9 cellular contexts compared by ENCODE assay signal in genomic region chr10:97888641-97889262, GRCh38. TPM values are rescaled to one million over a fixed set of nuclear protein-coding genes. Genes with fewer than 3 reads are reported as not detected.
DNase-seq lines count a peak whose midpoint lies in the region; ATAC-seq and TF ChIP-seq lines count a peak whose summit lies in the region.
"Had no signal": no experiment of that assay in that cellular context is flagged by ENCODE, and none has a peak within 500 bp of the region (broad histone marks: within the 10 kb centered on the region; RNA-seq: fewer than 3 reads in every experiment).

No MANE protein-coding gene starts in this region.

- ATAC-seq in HG03521 (IDR thresholded peaks at IDR 0.05; ENCODE audit: unreplicated experiment): no peak
- no peak for ATAC-seq in HG03039 (IDR thresholded peaks at IDR 0.05; ENCODE audit: unreplicated experiment)
- ATAC-seq in GM21360 (IDR thresholded peaks at IDR 0.05; ENCODE audit: unreplicated experiment): no peak

- peaks cover 18% of the 10 kb centered on the region; the same call in 1 of the 2 replicates for H3F3A ChIP-seq in PC-9 (ENCODE audit: insufficient read depth, low read depth)

- H4K20me1 ChIP-seq in PC-9 (ENCODE audit: insufficient read depth): no peaks in the 10 kb centered on the region

- H3K36me3 ChIP-seq in PC-9 (ENCODE audit: low read depth) (no peaks in the 10 kb centered on the region), vagina (no peaks in the 10 kb centered on the region)
- H3K36me3 ChIP-seq: Peyer's patch had no signal

- POLR2A ChIA-PET in PC-9 (lab: Charles Lee; ENCODE audit: unreplicated experiment): interaction anchor here (0.5 to 0.7 kb wide), 8 partner anchors 16 to 1842 kb away, joined by 3 to 15 read pairs (median 6); no protein-coding TSS in a partner anchor

- no peaks in the 10 kb centered on the region for H3K9me2 ChIP-seq in PC-9 (ENCODE audit: insufficient read depth)

- intact Hi-C loops in PC-9 (cut with micrococcal nuclease; ENCODE audit: unreplicated experiment) (loop anchor here (10.0 kb wide), 2 partner anchors 204 to 376 kb away; partner anchors contain the start of genes AVPI1 and LOXL4), vagina (cut with DNase I) (no loop called here)

- no peaks in the 10 kb centered on the region for H3K79me2 ChIP-seq in PC-9 (ENCODE audit: low read depth)

- H3K9me3 ChIP-seq in PC-9 (ENCODE audit: insufficient read depth, low read depth) (no peaks in the 10 kb centered on the region), vagina (no peaks in the 10 kb centered on the region)
- H3K9me3 ChIP-seq: Peyer's patch had no signal

- peak; percentile 6 for DNase-seq in stimulated activated CD4-positive, alpha-beta T cell treated with anti-CD3 and anti-CD28 coated beads, Interleukin-2, amount 100 ng/mL, for 4 hours (ENCODE audit: low read depth)
- DNase-seq in stimulated activated CD4-positive, alpha-beta T cell treated with anti-CD3 and anti-CD28 coated beads, Interleukin-4, amount 100 ng/mL, for 1 hour: no peak
- DNase-seq in PC-9: peak; percentile 79
- peak; percentile 13 for DNase-seq in fibroblast of the aortic adventitia (ENCODE audit: low read depth)
- DNase-seq in vagina (ENCODE audit: extremely low spot score in 2 of 2): no peak

- TF ChIP-seq POLR2A in vagina (IDR thresholded peaks at IDR 0.05): no peak

- BruUV-seq in PC-9 (replicated peaks; lab: Mats Ljungman, UMichigan): no TSS peak

- H3K4me1 ChIP-seq in PC-9 (replicated peaks; ENCODE audit: insufficient read depth) (peaks cover 40% of the 10 kb centered on the region), vagina (peaks cover 13% of the 10 kb centered on the region)
- H3K4me1 ChIP-seq: Peyer's patch had no signal

- H3K27me3 ChIP-seq in PC-9 (ENCODE audit: insufficient read depth, low read depth) (no peaks in the 10 kb centered on the region), vagina (no peaks in the 10 kb centered on the region)
- H3K27me3 ChIP-seq: Peyer's patch had no signal

- TF ChIP-seq CTCF in PC-9 (conservative IDR thresholded peaks at IDR 0.05): no peak; the same call in 1 of the 2 replicates
- no peak for TF ChIP-seq CTCF in fibroblast of the aortic adventitia (IDR thresholded peaks at IDR 0.05; ENCODE audit: insufficient read depth, low read length)
- TF ChIP-seq CTCF in vagina (IDR thresholded peaks at IDR 0.05): no peak

- peak overlapping the region; percentile 87 for H3K4me2 ChIP-seq in PC-9

- H3K27ac ChIP-seq in PC-9 (peak overlapping the region; percentile 98), vagina (peak overlapping the region; percentile 53)
- H3K27ac ChIP-seq: Peyer's patch had no signal

- CTCF ChIA-PET in PC-9 (lab: Charles Lee): interaction anchor here (0.5 to 0.6 kb wide), 4 partner anchors 57 to 203 kb away, joined by 3 to 12 read pairs (median 6); no protein-coding TSS in a partner anchor

- no peak overlapping the region for H2AFZ ChIP-seq in PC-9

- H3K4me3 ChIP-seq in PC-9 (peak overlapping the region; percentile 42; the same call in 1 of the 2 replicates), fibroblast of the aortic adventitia (ENCODE audit: low read depth, low read length) (no peak overlapping the region), vagina (no peak overlapping the region)
- H3K4me3 ChIP-seq: Peyer's patch had no signal

RNA-seq across cellular contexts. Expression of gene GOLGA7B, which starts 39.1 kb away (rescaled TPM):
- 0.90 and 1.1 TPM in 2 replicates for total RNA-seq in PC-9 (2021)
- total RNA-seq in fibroblast of the aortic adventitia (ENCODE audit: low replicate concordance): not detected in 2 replicates
- 2.5 TPM for total RNA-seq in vagina

Comparison
In these comparisons a context has a peak if more than half of its experiments do, and no peak if none do; other contexts are left out.
1. DNase-seq: peak in stimulated activated CD4-positive, alpha-beta T cell treated with anti-CD3 and anti-CD28 coated beads, Interleukin-2, amount 100 ng/mL, for 4 hours (single experiment), PC-9 (2 of 2) and fibroblast of the aortic adventitia (single experiment); none in stimulated activated CD4-positive, alpha-beta T cell treated with anti-CD3 and anti-CD28 coated beads, Interleukin-4, amount 100 ng/mL, for 1 hour (single experiment) and vagina (0 of 2).